In the genomic region with DNA sequence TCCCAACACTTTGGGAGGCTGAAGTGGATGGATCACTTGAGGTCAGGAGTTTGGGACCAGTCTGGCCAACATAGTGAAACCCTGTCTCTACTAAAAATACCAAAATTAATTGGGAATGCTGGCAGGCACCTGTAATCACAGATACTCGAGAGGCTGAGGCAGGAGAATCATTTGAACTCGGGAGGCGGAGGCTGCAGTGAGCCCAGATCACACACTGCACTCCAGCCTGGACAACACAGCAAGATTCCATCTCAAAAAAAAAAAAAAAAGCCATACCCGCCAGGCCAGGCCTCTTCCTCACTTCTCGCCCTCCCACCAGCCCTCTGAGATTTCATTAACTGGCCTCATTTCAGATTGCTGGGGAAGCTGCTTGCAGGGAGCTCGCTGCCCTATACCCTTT, we compare ENCODE assay signal across 1 cellular context.
TF ChIP-seq lines count a peak whose summit lies in the region.

No MANE protein-coding gene starts in this region.

TF ChIP-seq in HepG2, 621 proteins besides CTCF, POLR2A, EP300 and RAD21:
- TF ChIP-seq NFATC3 (CRISPR knock-in tag; IDR thresholded peaks at IDR 0.05) (no peak), ZNF746 (CRISPR knock-in tag; IDR thresholded peaks at IDR 0.05) (no peak), ZNF121 (CRISPR knock-in tag; IDR thresholded peaks at IDR 0.05) (peak; percentile 58; the same call in 1 of the 2 replicates), ZNF354B (CRISPR knock-in tag; IDR thresholded peaks at IDR 0.05) (no peak), ZNF724P (CRISPR knock-in tag; IDR thresholded peaks at IDR 0.05; ENCODE audit: borderline replicate concordance) (no peak), ZNF570 (CRISPR knock-in tag; IDR thresholded peaks at IDR 0.05; ENCODE audit: borderline replicate concordance) (no peak), HNRNPH1 (optimal IDR thresholded peaks at IDR 0.05; ENCODE audit: low read depth, low read length) (no peak)
TF ChIP-seq in HepG2: peak in this region for 1.
